Comparison of ENCODE assay signal across 15 cellular contexts in genomic region chr16:50161950-50162349, GRCh38. TPM values are rescaled to one million over a fixed set of nuclear protein-coding genes. Genes with fewer than 3 reads are reported as not detected.
A peak's percentile ranks its signal among the peaks of the same experiment; 100 is the strongest.
DNase-seq lines count a peak whose midpoint lies in the region; ATAC-seq and TF ChIP-seq lines count a peak whose summit lies in the region.
"Had no signal": no experiment of that assay in that cellular context is flagged by ENCODE, and none has a peak within 500 bp of the region (broad histone marks: within the 10 kb centered on the region; RNA-seq: fewer than 3 reads in every experiment).

No MANE protein-coding gene starts in this region.

- TF ChIP-seq EP300 in esophagus muscularis mucosa (IDR thresholded peaks at IDR 0.05): no peak

- H3K27ac Mint-ChIP-seq in CD4-positive, alpha-beta T cell: peak overlapping the region; percentile 86
- H3K27ac Mint-ChIP-seq: IgD-negative memory B cell had no signal

- intact Hi-C loops in CD4-positive, alpha-beta T cell (cut with DNase I, micrococcal nuclease): loop anchor here in 1 of 2 experiments (5.0 kb wide), 3 partner anchors 35 to 580 kb away; partner anchors contain the start of gene CYLD
- intact Hi-C loops in esophagus muscularis mucosa (cut with DNase I): no loop called here

- peaks cover 37% of the 10 kb centered on the region for H3K36me3 Mint-ChIP-seq in CD4-positive, alpha-beta T cell (ENCODE audit: low read depth)
- H3K36me3 Mint-ChIP-seq: IgD-negative memory B cell had no signal

- no peak overlapping the region for H3K27ac ChIP-seq in CD4-positive, alpha-beta T cell (ENCODE audit: low read depth, low read length)
- H3K27ac ChIP-seq in esophagus muscularis mucosa (replicated peaks in 1 of 4): peak overlapping the region; percentile 6 to 46 (median 29)
- no peak overlapping the region for H3K27ac ChIP-seq in substantia nigra (ENCODE audit: low read depth, low read length, poor library complexity, severe bottlenecking)

- peaks cover 69% of the 10 kb centered on the region for H3K4me1 Mint-ChIP-seq in CD4-positive, alpha-beta T cell (ENCODE audit: low read depth)

- peak overlapping the region; percentile 12 for H3K4me3 Mint-ChIP-seq in CD4-positive, alpha-beta T cell
- H3K4me3 Mint-ChIP-seq: H9 had no signal

- WGBS in esophagus muscularis mucosa: 98% methylated on average over 2 of the region's 2 CpGs

- TF ChIP-seq POLR2A in esophagus muscularis mucosa (IDR thresholded peaks at IDR 0.05; ENCODE audit: low read depth): no peak

- DNase-seq in CD4-positive, alpha-beta T cell: no peak
- DNase-seq in esophagus muscularis mucosa (ENCODE audit: extremely low spot score) (no peak), substantia nigra (lab: John Stamatoyannopoulos, UW) (no peak), NCI-H748 (lab: John Stamatoyannopoulos, UW; ENCODE audit: unreplicated experiment) (no peak)
- DNase-seq: BE2C, DMS153, H9, MV-4-11, NCI-H1417 treated with DMSO at 0.1 percent for 48 hours, NCI-H2081, NCI-H524 treated with DMSO at 0.1 percent for 48 hours had no signal

- CTCF ChIA-PET in CD4-positive, alpha-beta T cell (lab: Charles Lee): interaction anchor here (1.1 to 1.2 kb wide), 2 partner anchors 136 to 645 kb away, joined by 3 to 4 read pairs; partner anchors contain the start of gene CNEP1R1

- ATAC-seq in CD4-positive, alpha-beta T cell (ENCODE audit: poor library complexity): no peak
- peak; percentile 39 for ATAC-seq in GM18861 (IDR thresholded peaks at IDR 0.05; ENCODE audit: unreplicated experiment)
- ATAC-seq in HG03354 (IDR thresholded peaks at IDR 0.05; ENCODE audit: poor library complexity, severe bottlenecking, unreplicated experiment): peak; percentile 65
- ATAC-seq in GM19397 (IDR thresholded peaks at IDR 0.05; ENCODE audit: unreplicated experiment): no peak

- H3K36me3 ChIP-seq in esophagus muscularis mucosa: no peaks in the 10 kb centered on the region

- no peaks in the 10 kb centered on the region for H3K27me3 ChIP-seq in CD4-positive, alpha-beta T cell (ENCODE audit: control insufficient read depth, insufficient read depth, low read length)
- no peaks in the 10 kb centered on the region for H3K27me3 ChIP-seq in esophagus muscularis mucosa
- H3K27me3 ChIP-seq: BE2C had no signal

- no peak overlapping the region for H3K4me3 ChIP-seq in esophagus muscularis mucosa

- peaks cover 39 to 84% (median 79%) of the 10 kb centered on the region in 4 donors for H3K4me1 ChIP-seq in esophagus muscularis mucosa

- no peaks in the 10 kb centered on the region for H3K9me3 Mint-ChIP-seq in CD4-positive, alpha-beta T cell
- H3K9me3 Mint-ChIP-seq: H9, IgD-negative memory B cell had no signal

- no peak for TF ChIP-seq CTCF in CD4-positive, alpha-beta T cell (IDR thresholded peaks at IDR 0.05)
- TF ChIP-seq CTCF in esophagus muscularis mucosa (IDR thresholded peaks at IDR 0.05): no peak

- POLR2A ChIA-PET in CD4-positive, alpha-beta T cell (lab: Charles Lee): interaction anchor here (0.9 to 2.2 kb wide), 3 partner anchors 9 to 27 kb away, joined by 3 to 14 read pairs (median 5); partner anchors contain the start of gene TENT4B

- H3K9me3 ChIP-seq in CD4-positive, alpha-beta T cell (ENCODE audit: control insufficient read depth, low read length): no peaks in the 10 kb centered on the region
- no peaks in the 10 kb centered on the region for H3K9me3 ChIP-seq in esophagus muscularis mucosa
- H3K9me3 ChIP-seq: BE2C had no signal

- no peaks in the 10 kb centered on the region for H3K27me3 Mint-ChIP-seq in CD4-positive, alpha-beta T cell
- H3K27me3 Mint-ChIP-seq: IgD-negative memory B cell had no signal

RNA-seq across cellular contexts. Expression of gene TENT4B, which starts 8.8 kb away (rescaled TPM):
- total RNA-seq in CD4-positive, alpha-beta T cell: 10 to 100 TPM; 32.9 to 35.0 TPM
- total RNA-seq in esophagus muscularis mucosa: 10 to 100 TPM in 3 of 4 donors, 1 to 10 TPM in 1; 9.9 to 18.3 (median 16.7) TPM

Comparison
In these comparisons a context has a peak if more than half of its experiments do, and no peak if none do; other contexts are left out.
1. ATAC-seq: peak in GM18861 (single experiment) and HG03354 (single experiment); none in CD4-positive, alpha-beta T cell (single experiment) and GM19397 (single experiment).
2. H3K27ac ChIP-seq: peak in esophagus muscularis mucosa (4 of 4); none in CD4-positive, alpha-beta T cell (single experiment) and substantia nigra (single experiment).